1 cellular context compared by ENCODE assay signal in genomic region chr2:196915512-196916189, GRCh38.
TF ChIP-seq lines count a peak whose summit lies in the region.

No MANE protein-coding gene starts in this region.

TF ChIP-seq in HepG2, 621 proteins besides CTCF, POLR2A, EP300 and RAD21:
- TF ChIP-seq ZNF629 (CRISPR knock-in tag; conservative IDR thresholded peaks at IDR 0.05) (no peak), ZNF577 (CRISPR knock-in tag; IDR thresholded peaks at IDR 0.05; ENCODE audit: borderline replicate concordance, low read depth) (no peak), TAF1 (CRISPR knock-in tag; IDR thresholded peaks at IDR 0.05) (no peak), ZNF749 (CRISPR knock-in tag; IDR thresholded peaks at IDR 0.05; ENCODE audit: borderline replicate concordance) (no peak), HDAC2 (CRISPR knock-in tag; IDR thresholded peaks at IDR 0.05) (no peak), U2AF2 (IDR thresholded peaks at IDR 0.05; ENCODE audit: low read depth, low read length) (no peak), MLX (CRISPR knock-in tag; IDR thresholded peaks at IDR 0.05) (no peak), EHMT2 (IDR thresholded peaks at IDR 0.05; ENCODE audit: borderline replicate concordance, low read depth, low read length) (no peak)
- TF ChIP-seq, protein P1, sequence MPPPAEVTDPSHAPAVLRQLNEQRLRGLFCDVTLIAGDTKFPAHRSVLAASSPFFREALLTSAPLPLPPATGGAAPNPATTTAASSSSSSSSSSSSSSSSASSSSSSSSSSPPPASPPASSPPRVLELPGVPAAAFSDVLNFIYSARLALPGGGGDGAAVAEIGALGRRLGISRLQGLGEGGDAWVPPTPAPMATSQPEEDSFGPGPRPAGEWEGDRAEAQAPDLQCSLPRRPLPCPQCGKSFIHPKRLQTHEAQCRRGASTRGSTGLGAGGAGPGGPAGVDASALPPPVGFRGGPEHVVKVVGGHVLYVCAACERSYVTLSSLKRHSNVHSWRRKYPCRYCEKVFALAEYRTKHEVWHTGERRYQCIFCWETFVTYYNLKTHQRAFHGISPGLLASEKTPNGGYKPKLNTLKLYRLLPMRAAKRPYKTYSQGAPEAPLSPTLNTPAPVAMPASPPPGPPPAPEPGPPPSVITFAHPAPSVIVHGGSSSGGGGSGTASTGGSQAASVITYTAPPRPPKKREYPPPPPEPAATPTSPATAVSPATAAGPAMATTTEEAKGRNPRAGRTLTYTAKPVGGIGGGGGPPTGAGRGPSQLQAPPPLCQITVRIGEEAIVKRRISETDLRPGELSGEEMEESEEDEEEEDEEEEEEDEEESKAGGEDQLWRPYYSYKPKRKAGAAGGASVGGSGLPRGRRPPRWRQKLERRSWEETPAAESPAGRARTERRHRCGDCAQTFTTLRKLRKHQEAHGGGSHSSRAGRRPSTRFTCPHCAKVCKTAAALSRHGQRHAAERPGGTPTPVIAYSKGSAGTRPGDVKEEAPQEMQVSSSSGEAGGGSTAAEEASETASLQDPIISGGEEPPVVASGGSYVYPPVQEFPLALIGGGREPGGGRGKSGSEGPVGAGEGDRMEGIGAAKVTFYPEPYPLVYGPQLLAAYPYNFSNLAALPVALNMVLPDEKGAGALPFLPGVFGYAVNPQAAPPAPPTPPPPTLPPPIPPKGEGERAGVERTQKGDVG (CRISPR knock-in tag; IDR thresholded peaks at IDR 0.05; ENCODE audit: borderline replicate concordance), result no peak
